Comparison of ENCODE assay signal across 17 cellular contexts in the genomic region with DNA sequence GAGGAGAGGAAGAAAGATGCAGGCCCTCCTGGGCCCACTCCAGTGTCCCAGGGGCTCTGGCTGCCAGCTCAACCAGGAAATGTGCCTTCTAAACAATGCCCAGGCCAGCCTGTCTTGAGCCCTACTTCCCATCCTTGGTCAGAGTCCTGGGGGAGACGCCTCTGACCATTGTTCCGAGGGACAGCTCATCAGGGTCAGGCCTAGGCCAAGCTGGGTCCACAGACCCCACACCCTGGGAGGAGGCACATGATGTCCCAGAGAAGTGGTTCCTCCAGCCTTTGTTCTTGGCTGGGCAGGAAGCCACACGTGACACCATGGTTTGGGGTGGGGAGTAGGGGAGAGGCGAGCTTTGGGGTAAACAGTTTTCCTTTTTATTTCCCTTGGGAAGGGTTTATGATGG.
DNase-seq lines count a peak whose midpoint lies in the region; ATAC-seq and TF ChIP-seq lines count a peak whose summit lies in the region.
"Had no signal": no experiment of that assay in that cellular context is flagged by ENCODE, and none has a peak within 500 bp of the region (broad histone marks: within the 10 kb centered on the region; RNA-seq: fewer than 3 reads in every experiment).

No MANE protein-coding gene starts in this region.

- peak overlapping the region in 7 of 11 experiments; percentile 17 to 68 (median 55); a peak in 11 of 22 replicates for H3K27ac ChIP-seq in BLaER1 treated with 17β-estradiol and CSF1 and Interleukin-3, amounts not matched to agents 10 nM and 100 nM
- H3K27ac ChIP-seq in lower lobe of right lung (peak overlapping the region; percentile 24), spleen (peak overlapping the region in 1 of 8 donors; percentile 4)

- peaks cover 21 to 63% (median 49%) of the 10 kb centered on the region in 10 experiments; a peak in 19 of 20 replicates for H3K4me1 ChIP-seq in BLaER1 treated with 17β-estradiol and CSF1 and Interleukin-3, amounts not matched to agents 10 nM and 100 nM
- no peaks in the 10 kb centered on the region for H3K4me1 ChIP-seq in lower lobe of right lung
- H3K4me1 ChIP-seq in spleen, result peaks cover 0 to 12% (median 0%) of the 10 kb centered on the region in 6 donors

- intact Hi-C loops in lower lobe of right lung (cut with DNase I) (no loop called here), spleen (cut with DNase I; ENCODE audit: low total_unique reads) (no loop called here)

- no peaks in the 10 kb centered on the region for H3K9me3 ChIP-seq in BLaER1 treated with 17β-estradiol and CSF1 and Interleukin-3, amounts not matched to agents 10 nM and 100 nM (replicated peaks in 1 of 11)
- H3K9me3 ChIP-seq in lower lobe of right lung, result no peaks in the 10 kb centered on the region
- no peaks in the 10 kb centered on the region for H3K9me3 ChIP-seq in spleen
- H3K9me3 ChIP-seq: MG63 had no signal

- no peaks in the 10 kb centered on the region for H3K36me3 ChIP-seq in BLaER1 treated with 17β-estradiol and CSF1 and Interleukin-3, amounts not matched to agents 10 nM and 100 nM
- no peaks in the 10 kb centered on the region for H3K36me3 ChIP-seq in lower lobe of right lung
- H3K36me3 ChIP-seq in spleen, result no peaks in the 10 kb centered on the region
- H3K36me3 ChIP-seq: MG63 had no signal

- peak; percentile 48 to 78 for ATAC-seq in lower lobe of right lung
- ATAC-seq: HepG2 had no signal

- 43 to 69% (median 51%) methylated on average over 3 to 4 of the region's 4 CpGs for WGBS in spleen, 5 donors

- DNase-seq in dermis blood vessel endothelial cell (peak; percentile 34), lower lobe of right lung (peak; percentile 46), spleen (peak; percentile 47), MV-4-11 (lab: John Stamatoyannopoulos, UW) (no peak), hypothalamus (lab: John Stamatoyannopoulos, UW) (no peak)
- no peak for DNase-seq in effector CD8-positive, alpha-beta T cell (lab: John Stamatoyannopoulos, UW)
- DNase-seq: COR-L47, DMS53, MG63, NCI-H1092 treated with DMSO at 0.1 percent for 48 hours, NCI-H1694 treated with DMSO at 0.1 percent for 48 hours, NCI-H2107, NCI-H226, NCI-H524 treated with DMSO at 0.1 percent for 48 hours, SHP77 had no signal

- H3K27me3 ChIP-seq in BLaER1 treated with 17β-estradiol and CSF1 and Interleukin-3, amounts not matched to agents 10 nM and 100 nM, result peaks cover 41 to 94% (median 76%) of the 10 kb centered on the region in 11 experiments
- H3K27me3 ChIP-seq in lower lobe of right lung (ENCODE audit: low read depth) (no peaks in the 10 kb centered on the region), spleen (replicated peaks in 1 of 7) (no peaks in the 10 kb centered on the region)
- H3K27me3 ChIP-seq: MG63 had no signal

- no peak overlapping the region for H3K4me3 ChIP-seq in BLaER1 treated with 17β-estradiol and CSF1 and Interleukin-3, amounts not matched to agents 10 nM and 100 nM
- no peak overlapping the region for H3K4me3 ChIP-seq in lower lobe of right lung
- H3K4me3 ChIP-seq in spleen, result no peak overlapping the region
- H3K4me3 ChIP-seq: MG63 had no signal

- H4K20me1 ChIP-seq in BLaER1 treated with 17β-estradiol and CSF1 and Interleukin-3, amounts not matched to agents 10 nM and 100 nM, result peaks cover 0 to 5% (median 0%) of the 10 kb centered on the region in 11 experiments; a peak in 3 of 22 replicates

- peak overlapping the region in 3 of 11 experiments; percentile 34 to 56 (median 41); a peak in 4 of 22 replicates for H3K9ac ChIP-seq in BLaER1 treated with 17β-estradiol and CSF1 and Interleukin-3, amounts not matched to agents 10 nM and 100 nM

- TF ChIP-seq CTCF in lower lobe of right lung (IDR thresholded peaks at IDR 0.05) (no peak), spleen (IDR thresholded peaks at IDR 0.05 in 8 of 11, conservative IDR thresholded peaks at IDR 0.05 in 3 of 11) (no peak)

- no peak for TF ChIP-seq POLR2A in spleen (IDR thresholded peaks at IDR 0.05)

- H3K4me2 ChIP-seq in BLaER1 treated with 17β-estradiol and CSF1 and Interleukin-3, amounts not matched to agents 10 nM and 100 nM, result peak overlapping the region; percentile 29 to 64 (median 56); a peak in 20 of 22 replicates

Comparison
In these comparisons a context has a peak if more than half of its experiments do, and no peak if none do; other contexts are left out.
1. DNase-seq: peak in dermis blood vessel endothelial cell (single experiment), lower lobe of right lung (single experiment) and spleen (single experiment); none in MV-4-11 (single experiment), hypothalamus (0 of 51) and effector CD8-positive, alpha-beta T cell (single experiment).